Comparison of ENCODE assay signal across 3 cellular contexts in the genomic region with DNA sequence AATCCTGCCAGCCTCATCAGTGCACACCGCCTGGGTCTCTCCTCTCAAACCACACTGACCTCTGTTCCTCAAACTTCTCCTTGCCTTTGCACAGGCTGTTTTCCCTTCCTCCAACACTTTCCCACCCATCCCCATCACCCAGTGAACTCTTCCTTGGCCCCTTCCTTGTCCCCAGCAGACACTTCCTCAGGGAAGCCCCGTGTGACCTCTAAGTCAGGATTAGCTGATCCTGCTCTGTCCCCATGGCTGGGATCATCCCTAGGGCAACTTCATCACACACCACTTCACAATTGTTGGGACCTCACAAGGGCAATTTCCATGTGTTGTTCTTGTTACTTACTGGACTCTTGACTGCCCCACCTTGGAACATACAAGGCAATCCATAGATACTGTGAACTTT.
TF ChIP-seq lines count a peak whose summit lies in the region.

No MANE protein-coding gene starts in this region.

TF ChIP-seq in liver, 16 proteins besides CTCF, POLR2A, EP300 and RAD21:
- TF ChIP-seq, protein P1, sequence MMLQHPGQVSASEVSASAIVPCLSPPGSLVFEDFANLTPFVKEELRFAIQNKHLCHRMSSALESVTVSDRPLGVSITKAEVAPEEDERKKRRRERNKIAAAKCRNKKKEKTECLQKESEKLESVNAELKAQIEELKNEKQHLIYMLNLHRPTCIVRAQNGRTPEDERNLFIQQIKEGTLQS (IDR thresholded peaks at IDR 0.05) = no peak
- peak; percentile 94 for TF ChIP-seq NR2F2 (IDR thresholded peaks at IDR 0.05)
- TF ChIP-seq RXRA (IDR thresholded peaks at IDR 0.05) = peak; percentile 28 to 48

TF ChIP-seq in HepG2, 621 proteins besides CTCF, POLR2A, EP300 and RAD21:
- no peak for TF ChIP-seq GATA4 (IDR thresholded peaks at IDR 0.05; ENCODE audit: borderline replicate concordance, low read depth)
- TF ChIP-seq ONECUT2 (CRISPR knock-in tag; IDR thresholded peaks at IDR 0.05) = no peak
- TF ChIP-seq MTF2 (CRISPR knock-in tag; IDR thresholded peaks at IDR 0.05; ENCODE audit: borderline replicate concordance) = no peak

TF ChIP-seq in K562, 482 proteins besides CTCF, POLR2A, EP300 and RAD21:
- TF ChIP-seq NFATC3 (IDR thresholded peaks at IDR 0.05) (no peak), HMG20B (CRISPR knock-in tag; IDR thresholded peaks at IDR 0.05) (no peak), TARDBP (IDR thresholded peaks at IDR 0.05) (no peak), ETV5 (CRISPR knock-in tag; IDR thresholded peaks at IDR 0.05; ENCODE audit: low read depth) (no peak), ZNF224 (CRISPR knock-in tag; IDR thresholded peaks at IDR 0.05) (no peak), CEBPB (tag; IDR thresholded peaks at IDR 0.05) (no peak), CBX8 (IDR thresholded peaks at IDR 0.05; ENCODE audit: borderline replicate concordance, extremely low read depth, low read depth, low read length, poor library complexity, severe bottlenecking) (no peak), HOXB6 (CRISPR knock-in tag; IDR thresholded peaks at IDR 0.05; ENCODE audit: borderline replicate concordance) (no peak), ZNF121 (CRISPR knock-in tag; conservative IDR thresholded peaks at IDR 0.05) (no peak), GATAD2B (IDR thresholded peaks at IDR 0.05; ENCODE audit: borderline replicate concordance) (no peak), GATAD2A (IDR thresholded peaks at IDR 0.05) (no peak), MIER1 (IDR thresholded peaks at IDR 0.05; ENCODE audit: low read depth) (no peak), ZNF12 (CRISPR knock-in tag; IDR thresholded peaks at IDR 0.05) (no peak)
- TF ChIP-seq, protein P2, sequence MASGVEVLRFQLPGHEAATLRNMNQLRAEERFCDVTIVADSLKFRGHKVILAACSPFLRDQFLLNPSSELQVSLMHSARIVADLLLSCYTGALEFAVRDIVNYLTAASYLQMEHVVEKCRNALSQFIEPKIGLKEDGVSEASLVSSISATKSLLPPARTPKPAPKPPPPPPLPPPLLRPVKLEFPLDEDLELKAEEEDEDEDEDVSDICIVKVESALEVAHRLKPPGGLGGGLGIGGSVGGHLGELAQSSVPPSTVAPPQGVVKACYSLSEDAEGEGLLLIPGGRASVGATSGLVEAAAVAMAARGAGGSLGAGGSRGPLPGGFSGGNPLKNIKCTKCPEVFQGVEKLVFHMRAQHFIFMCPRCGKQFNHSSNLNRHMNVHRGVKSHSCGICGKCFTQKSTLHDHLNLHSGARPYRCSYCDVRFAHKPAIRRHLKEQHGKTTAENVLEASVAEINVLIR (CRISPR knock-in tag; IDR thresholded peaks at IDR 0.05) = no peak
- TF ChIP-seq, protein P3, sequence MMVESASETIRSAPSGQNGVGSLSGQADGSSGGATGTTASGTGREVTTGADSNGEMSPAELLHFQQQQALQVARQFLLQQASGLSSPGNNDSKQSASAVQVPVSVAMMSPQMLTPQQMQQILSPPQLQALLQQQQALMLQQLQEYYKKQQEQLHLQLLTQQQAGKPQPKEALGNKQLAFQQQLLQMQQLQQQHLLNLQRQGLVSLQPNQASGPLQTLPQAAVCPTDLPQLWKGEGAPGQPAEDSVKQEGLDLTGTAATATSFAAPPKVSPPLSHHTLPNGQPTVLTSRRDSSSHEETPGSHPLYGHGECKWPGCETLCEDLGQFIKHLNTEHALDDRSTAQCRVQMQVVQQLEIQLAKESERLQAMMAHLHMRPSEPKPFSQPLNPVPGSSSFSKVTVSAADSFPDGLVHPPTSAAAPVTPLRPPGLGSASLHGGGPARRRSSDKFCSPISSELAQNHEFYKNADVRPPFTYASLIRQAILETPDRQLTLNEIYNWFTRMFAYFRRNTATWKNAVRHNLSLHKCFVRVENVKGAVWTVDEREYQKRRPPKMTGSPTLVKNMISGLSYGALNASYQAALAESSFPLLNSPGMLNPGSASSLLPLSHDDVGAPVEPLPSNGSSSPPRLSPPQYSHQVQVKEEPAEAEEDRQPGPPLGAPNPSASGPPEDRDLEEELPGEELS (CRISPR knock-in tag; IDR thresholded peaks at IDR 0.05; ENCODE audit: borderline replicate concordance) = no peak
- TF ChIP-seq, protein P4, sequence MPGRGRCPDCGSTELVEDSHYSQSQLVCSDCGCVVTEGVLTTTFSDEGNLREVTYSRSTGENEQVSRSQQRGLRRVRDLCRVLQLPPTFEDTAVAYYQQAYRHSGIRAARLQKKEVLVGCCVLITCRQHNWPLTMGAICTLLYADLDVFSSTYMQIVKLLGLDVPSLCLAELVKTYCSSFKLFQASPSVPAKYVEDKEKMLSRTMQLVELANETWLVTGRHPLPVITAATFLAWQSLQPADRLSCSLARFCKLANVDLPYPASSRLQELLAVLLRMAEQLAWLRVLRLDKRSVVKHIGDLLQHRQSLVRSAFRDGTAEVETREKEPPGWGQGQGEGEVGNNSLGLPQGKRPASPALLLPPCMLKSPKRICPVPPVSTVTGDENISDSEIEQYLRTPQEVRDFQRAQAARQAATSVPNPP (IDR thresholded peaks at IDR 0.05; ENCODE audit: borderline replicate concordance, insufficient read depth, insufficient read length) = no peak
- TF ChIP-seq, protein P5, sequence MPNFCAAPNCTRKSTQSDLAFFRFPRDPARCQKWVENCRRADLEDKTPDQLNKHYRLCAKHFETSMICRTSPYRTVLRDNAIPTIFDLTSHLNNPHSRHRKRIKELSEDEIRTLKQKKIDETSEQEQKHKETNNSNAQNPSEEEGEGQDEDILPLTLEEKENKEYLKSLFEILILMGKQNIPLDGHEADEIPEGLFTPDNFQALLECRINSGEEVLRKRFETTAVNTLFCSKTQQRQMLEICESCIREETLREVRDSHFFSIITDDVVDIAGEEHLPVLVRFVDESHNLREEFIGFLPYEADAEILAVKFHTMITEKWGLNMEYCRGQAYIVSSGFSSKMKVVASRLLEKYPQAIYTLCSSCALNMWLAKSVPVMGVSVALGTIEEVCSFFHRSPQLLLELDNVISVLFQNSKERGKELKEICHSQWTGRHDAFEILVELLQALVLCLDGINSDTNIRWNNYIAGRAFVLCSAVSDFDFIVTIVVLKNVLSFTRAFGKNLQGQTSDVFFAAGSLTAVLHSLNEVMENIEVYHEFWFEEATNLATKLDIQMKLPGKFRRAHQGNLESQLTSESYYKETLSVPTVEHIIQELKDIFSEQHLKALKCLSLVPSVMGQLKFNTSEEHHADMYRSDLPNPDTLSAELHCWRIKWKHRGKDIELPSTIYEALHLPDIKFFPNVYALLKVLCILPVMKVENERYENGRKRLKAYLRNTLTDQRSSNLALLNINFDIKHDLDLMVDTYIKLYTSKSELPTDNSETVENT (CRISPR knock-in tag; IDR thresholded peaks at IDR 0.05) = no peak
- TF ChIP-seq, protein P6, sequence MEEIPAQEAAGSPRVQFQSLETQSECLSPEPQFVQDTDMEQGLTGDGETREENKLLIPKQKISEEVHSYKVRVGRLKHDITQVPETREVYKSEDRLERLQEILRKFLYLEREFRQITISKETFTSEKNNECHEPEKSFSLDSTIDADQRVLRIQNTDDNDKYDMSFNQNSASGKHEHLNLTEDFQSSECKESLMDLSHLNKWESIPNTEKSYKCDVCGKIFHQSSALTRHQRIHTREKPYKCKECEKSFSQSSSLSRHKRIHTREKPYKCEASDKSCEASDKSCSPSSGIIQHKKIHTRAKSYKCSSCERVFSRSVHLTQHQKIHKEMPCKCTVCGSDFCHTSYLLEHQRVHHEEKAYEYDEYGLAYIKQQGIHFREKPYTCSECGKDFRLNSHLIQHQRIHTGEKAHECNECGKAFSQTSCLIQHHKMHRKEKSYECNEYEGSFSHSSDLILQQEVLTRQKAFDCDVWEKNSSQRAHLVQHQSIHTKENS (CRISPR knock-in tag; IDR thresholded peaks at IDR 0.05) = no peak
